Comparison of ENCODE assay signal across 8 cellular contexts in the genomic region with DNA sequence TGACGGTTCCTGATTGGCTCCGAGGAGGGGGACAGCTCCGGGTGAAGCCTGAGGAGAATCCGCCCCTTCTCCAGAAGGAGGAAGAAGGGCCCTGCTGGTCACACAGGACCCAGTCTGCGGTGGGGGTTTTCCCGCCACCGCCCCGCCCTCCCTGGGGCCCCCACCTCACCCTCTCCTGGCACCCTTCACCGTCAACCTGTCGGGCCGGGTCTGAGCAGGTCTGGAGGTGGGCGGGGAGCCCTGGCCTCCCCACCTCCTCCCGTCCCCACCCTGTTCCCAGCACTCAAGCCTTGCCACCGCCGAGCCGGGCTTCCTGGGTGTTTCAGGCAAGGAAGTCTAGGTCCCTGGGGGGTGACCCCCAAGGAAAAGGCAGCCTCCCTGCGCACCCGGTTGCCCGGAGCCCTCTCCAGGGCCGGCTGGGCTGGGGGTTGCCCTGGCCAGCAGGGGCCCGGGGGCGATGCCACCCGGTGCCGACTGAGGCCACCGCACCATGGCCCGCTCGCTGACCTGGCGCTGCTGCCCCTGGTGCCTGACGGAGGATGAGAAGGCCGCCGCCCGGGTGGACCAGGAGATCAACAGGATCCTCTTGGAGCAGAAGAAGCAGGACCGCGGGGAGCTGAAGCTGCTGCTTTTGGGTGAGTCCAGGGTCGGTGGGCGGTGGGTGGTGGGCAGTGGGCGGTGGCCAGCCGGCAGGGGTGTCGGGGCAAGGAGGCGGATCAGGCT. TPM values are rescaled to one million over a fixed set of nuclear protein-coding genes. Genes with fewer than 3 reads are reported as not detected.
DNase-seq lines count a peak whose midpoint lies in the region; ATAC-seq and TF ChIP-seq lines count a peak whose summit lies in the region.

A gene with protein sequence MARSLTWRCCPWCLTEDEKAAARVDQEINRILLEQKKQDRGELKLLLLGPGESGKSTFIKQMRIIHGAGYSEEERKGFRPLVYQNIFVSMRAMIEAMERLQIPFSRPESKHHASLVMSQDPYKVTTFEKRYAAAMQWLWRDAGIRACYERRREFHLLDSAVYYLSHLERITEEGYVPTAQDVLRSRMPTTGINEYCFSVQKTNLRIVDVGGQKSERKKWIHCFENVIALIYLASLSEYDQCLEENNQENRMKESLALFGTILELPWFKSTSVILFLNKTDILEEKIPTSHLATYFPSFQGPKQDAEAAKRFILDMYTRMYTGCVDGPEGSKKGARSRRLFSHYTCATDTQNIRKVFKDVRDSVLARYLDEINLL (plus strand): TSS at position 73 of the 723 bp plus-strand sequence. CDS start 418 bp downstream, at position 491.

- peak; percentile 55 for ATAC-seq in activated T-helper 17 cell treated with anti-CD3 and anti-CD28 coated beads, Interleukin-2, amount 50 U/mL, for 72 hours (replicated peaks)
- ATAC-seq in aorta (ENCODE audit: low FRiP score) (peak; percentile 54), GM21737 (IDR thresholded peaks at IDR 0.05; ENCODE audit: unreplicated experiment) (no peak)

- H3K9me3 Mint-ChIP-seq in activated T-helper 17 cell treated with anti-CD3 and anti-CD28 coated beads, Interleukin-2, amount 50 U/mL, for 72 hours = peaks cover 6% of the 10 kb centered on the region
- H3K9me3 Mint-ChIP-seq in nephron progenitor cell = peaks cover 5% of the 10 kb centered on the region

- no peaks in the 10 kb centered on the region for H3K9me3 ChIP-seq in aorta (ENCODE audit: control insufficient read depth, low read length)

- H3K27me3 Mint-ChIP-seq in activated T-helper 17 cell treated with anti-CD3 and anti-CD28 coated beads, Interleukin-2, amount 50 U/mL, for 72 hours = no peaks in the 10 kb centered on the region
- peaks cover 26% of the 10 kb centered on the region for H3K27me3 Mint-ChIP-seq in nephron progenitor cell (ENCODE audit: low read depth, poor library complexity)

- intact Hi-C loops in aorta (cut with DNase I) = no loop called here

- H3K27ac Mint-ChIP-seq in activated T-helper 17 cell treated with anti-CD3 and anti-CD28 coated beads, Interleukin-2, amount 50 U/mL, for 72 hours = peak within 1 kb of the TSS; percentile 90
- no peak within 1 kb of the TSS for H3K27ac Mint-ChIP-seq in nephron progenitor cell

- 74 to 79% methylated on average over 37 to 40 of the region's 40 CpGs for WGBS in aorta, 2 donors

- peaks cover 26% of the 10 kb centered on the region for H3K4me1 Mint-ChIP-seq in activated T-helper 17 cell treated with anti-CD3 and anti-CD28 coated beads, Interleukin-2, amount 50 U/mL, for 72 hours
- peaks cover 5% of the 10 kb centered on the region for H3K4me1 Mint-ChIP-seq in nephron progenitor cell

- H3K27ac ChIP-seq in aorta (ENCODE audit: low read depth in 1 of 2, low read length in 2 of 2) = no peak within 1 kb of the TSS

- no peaks in the 10 kb centered on the region for H3K4me1 ChIP-seq in aorta (ENCODE audit: control insufficient read depth in 1 of 2, insufficient read depth in 2 of 2, low read length in 2 of 2)

- TF ChIP-seq CTCF in nephron progenitor cell (IDR thresholded peaks at IDR 0.05) = no peak

- H3K36me3 ChIP-seq in aorta (ENCODE audit: control insufficient read depth in 1 of 2, insufficient read depth in 2 of 2, low read length in 1 of 2) = no peaks in the 10 kb centered on the region

- no peaks in the 10 kb centered on the region for H3K27me3 ChIP-seq in aorta (ENCODE audit: control insufficient read depth in 1 of 2, insufficient read depth in 2 of 2, low read length in 1 of 2)

- H3K4me3 Mint-ChIP-seq in activated T-helper 17 cell treated with anti-CD3 and anti-CD28 coated beads, Interleukin-2, amount 50 U/mL, for 72 hours = peak within 1 kb of the TSS; percentile 98
- H3K4me3 Mint-ChIP-seq in nephron progenitor cell = no peak within 1 kb of the TSS

- H3K4me3 ChIP-seq in aorta (ENCODE audit: low read length in 2 of 2) = no peak within 1 kb of the TSS

- peak; percentile 38 for DNase-seq in stimulated activated naive CD4-positive, alpha-beta T cell treated with Interleukin-2 at 50 U/mL for 16 hours (lab: John Stamatoyannopoulos, UW)
- DNase-seq in stimulated activated naive CD4-positive, alpha-beta T cell (lab: John Stamatoyannopoulos, UW) = no peak
- DNase-seq in medulla oblongata (ENCODE audit: extremely low spot score) = peak; percentile 30
- peak in 1 of 2 donors; percentile 68 for DNase-seq in aorta
- DNase-seq in nucleus accumbens (lab: John Stamatoyannopoulos, UW) = no peak
- DNase-seq in nephron progenitor cell = no peak

- H3K36me3 Mint-ChIP-seq in activated T-helper 17 cell treated with anti-CD3 and anti-CD28 coated beads, Interleukin-2, amount 50 U/mL, for 72 hours (ENCODE audit: low read depth) = peaks cover 58% of the 10 kb centered on the region
- no peaks in the 10 kb centered on the region for H3K36me3 Mint-ChIP-seq in nephron progenitor cell (ENCODE audit: low read depth)

RNA-seq across cellular contexts. Expression of the gene that starts here (rescaled TPM):
- total RNA-seq in activated T-helper 17 cell treated with anti-CD3 and anti-CD28 coated beads, Interleukin-2, amount 50 U/mL, for 72 hours = 100 to 1,000 TPM; 202 to 297 TPM
- total RNA-seq in aorta = 10 to 100 TPM in 1 of 2 donors, 1 to 10 TPM in 1; 8.7 to 12.5 TPM
- polyA plus RNA-seq in aorta = 1 to 10 TPM; 1.8 to 5.3 TPM

Comparison
In these comparisons a context has a peak if more than half of its experiments do, and no peak if none do; other contexts are left out.
1. RNA of the gene that starts here (total RNA-seq): 202 to 297 TPM in activated T-helper 17 cell treated with anti-CD3 and anti-CD28 coated beads, Interleukin-2, amount 50 U/mL, for 72 hours; 8.7 to 12.5 TPM in aorta; every median in the first group is over 10 times any median in the second.
2. DNase-seq: peak in stimulated activated naive CD4-positive, alpha-beta T cell treated with Interleukin-2 at 50 U/mL for 16 hours (single experiment) and medulla oblongata (single experiment); none in stimulated activated naive CD4-positive, alpha-beta T cell (0 of 6), nucleus accumbens (0 of 56) and nephron progenitor cell (single experiment).